ENCODE assay signal across 1 cellular context in genomic region chr12:28543021-28543890, GRCh38.
TF ChIP-seq lines count a peak whose summit lies in the region.

No MANE protein-coding gene starts in this region.

TF ChIP-seq in K562, 482 proteins besides CTCF, POLR2A, EP300 and RAD21 (continued from another document and continues in another):
- TF ChIP-seq CUX1 (CRISPR knock-in tag; IDR thresholded peaks at IDR 0.05) (0 out of 2 replicates have a peak, but pooled peaks have one; percentile 45), KDM5B (IDR thresholded peaks at IDR 0.05; ENCODE audit: insufficient replicate concordance, low read depth, low read length) (no peak), POLR3G (IDR thresholded peaks at IDR 0.05; ENCODE audit: extremely low read depth, insufficient read length, insufficient replicate concordance) (no peak), HES1 (IDR thresholded peaks at IDR 0.05; ENCODE audit: low read depth) (0 out of 2 replicates have a peak, but pooled peaks have one; percentile 14), DPF2 (IDR thresholded peaks at IDR 0.05) (peak; percentile 63), USF1 (CRISPR knock-in tag; IDR thresholded peaks at IDR 0.05) (no peak), FOXM1 (IDR thresholded peaks at IDR 0.05; ENCODE audit: low read depth) (peak; percentile 10; the same call in 1 of the 2 replicates), FOXM1 (CRISPR knock-in tag; IDR thresholded peaks at IDR 0.05; ENCODE audit: low read depth) (no peak), ZNF740 (CRISPR knock-in tag; IDR thresholded peaks at IDR 0.05) (no peak), ZNF740 (tag; IDR thresholded peaks at IDR 0.05) (no peak), CHAMP1 (IDR thresholded peaks at IDR 0.05) (no peak; the same call in 1 of the 2 replicates), MAFF (IDR thresholded peaks at IDR 0.05; ENCODE audit: low read length) (no peak; the same call in 1 of the 2 replicates), SMARCE1 (IDR thresholded peaks at IDR 0.05) (0 out of 2 replicates have a peak, but pooled peaks have one; percentile 34), MIER1 (IDR thresholded peaks at IDR 0.05; ENCODE audit: low read depth) (no peak), ZNF780A (CRISPR knock-in tag; IDR thresholded peaks at IDR 0.05) (no peak), ADNP (tag; IDR thresholded peaks at IDR 0.05) (peak; percentile 19; the same call in 1 of the 2 replicates), ZBTB17 (CRISPR knock-in tag; IDR thresholded peaks at IDR 0.05) (peak; percentile 21; the same call in 1 of the 2 replicates), ZNF146 (CRISPR knock-in tag; IDR thresholded peaks at IDR 0.05; ENCODE audit: unreplicated experiment) (no peak), KAT7 (CRISPR knock-in tag; IDR thresholded peaks at IDR 0.05; ENCODE audit: borderline replicate concordance) (0 out of 2 replicates have a peak, but pooled peaks have one; percentile 58), ZNF175 (CRISPR knock-in tag; IDR thresholded peaks at IDR 0.05; ENCODE audit: low read depth) (0 out of 2 replicates have a peak, but pooled peaks have one; percentile 67), TAL1 (IDR thresholded peaks at IDR 0.05) (peak; percentile 50), ZNF318 (IDR thresholded peaks at IDR 0.05; ENCODE audit: borderline replicate concordance in 1 of 2, low read depth in 1 of 2) (0 out of 4 replicates have a peak, but pooled peaks of 1 of the 2 experiments have one; percentile 32), RBFOX2 (IDR thresholded peaks at IDR 0.05; ENCODE audit: low read depth, low read length) (peak; percentile 40; the same call in 1 of the 2 replicates), MXD1 (CRISPR knock-in tag; IDR thresholded peaks at IDR 0.05; ENCODE audit: borderline replicate concordance, poor library complexity, severe bottlenecking) (no peak), LEF1 (IDR thresholded peaks at IDR 0.05) (peak; percentile 47; the same call in 1 of the 2 replicates), ZNF395 (CRISPR knock-in tag; IDR thresholded peaks at IDR 0.05) (0 out of 2 replicates have a peak, but pooled peaks have one; percentile 51), POLR2AphosphoS5 (IDR thresholded peaks at IDR 0.05; ENCODE audit: control insufficient read depth, insufficient read depth, low read depth, low read length) (no peak), FOXJ2 (tag; IDR thresholded peaks at IDR 0.05) (peak; percentile 62; the same call in 1 of the 2 replicates), MECOM (CRISPR knock-in tag; IDR thresholded peaks at IDR 0.05) (peak; percentile 46; the same call in 1 of the 2 replicates), ZNF584 (CRISPR knock-in tag; IDR thresholded peaks at IDR 0.05; ENCODE audit: low read depth) (0 out of 2 replicates have a peak, but pooled peaks have one; percentile 48), ZNF311 (CRISPR knock-in tag; IDR thresholded peaks at IDR 0.05) (no peak), ZNF316 (IDR thresholded peaks at IDR 0.05) (peak; percentile 21; the same call in 1 of the 2 replicates), ZFP1 (CRISPR knock-in tag; IDR thresholded peaks at IDR 0.05) (no peak)
